ENCODE assay signal across 8 cellular contexts in the genomic region with DNA sequence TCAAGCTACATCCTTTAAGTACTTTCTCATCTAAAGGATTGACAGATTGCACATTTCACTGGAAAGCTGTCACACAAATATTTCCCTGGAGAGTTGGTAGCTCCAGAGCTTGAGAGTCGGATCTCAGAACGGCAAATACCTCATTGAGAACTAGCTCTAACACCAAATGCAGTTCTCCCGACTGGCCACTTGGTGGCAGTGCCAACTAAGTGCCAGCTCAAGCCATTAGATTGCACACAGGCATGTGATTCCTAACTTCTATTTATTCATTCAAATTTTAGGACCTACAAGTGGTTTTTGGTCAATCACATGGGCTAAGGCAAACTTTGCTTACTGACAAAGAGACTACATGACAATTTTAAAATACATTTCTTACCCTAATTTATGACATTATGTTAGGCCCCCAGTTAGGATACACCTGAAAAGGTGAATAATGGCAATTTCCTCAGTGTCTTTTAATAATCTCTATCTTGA.
DNase-seq lines count a peak whose midpoint lies in the region; ATAC-seq and TF ChIP-seq lines count a peak whose summit lies in the region.

No MANE protein-coding gene starts in this region.

- no peak overlapping the region for H3K27ac ChIP-seq in DND-41 (ENCODE audit: low read length)
- H3K27ac ChIP-seq in neutrophil: no peak overlapping the region

- ATAC-seq in DND-41 (ENCODE audit: insufficient read depth, low read depth) (peak; percentile 92), GM21360 (IDR thresholded peaks at IDR 0.05; ENCODE audit: unreplicated experiment) (peak; percentile 94), HG03520 (IDR thresholded peaks at IDR 0.05; ENCODE audit: unreplicated experiment) (peak; percentile 94), GM18517 (IDR thresholded peaks at IDR 0.05; ENCODE audit: unreplicated experiment) (no peak)

- H3K4me1 ChIP-seq in DND-41 (ENCODE audit: insufficient read depth, low read length) (no peaks in the 10 kb centered on the region), neutrophil (ENCODE audit: control insufficient read depth in 1 of 2, insufficient read depth in 1 of 2, low read depth in 1 of 2, low read length in 1 of 2) (no peaks in the 10 kb centered on the region)

- H3K4me3 ChIP-seq in DND-41 (ENCODE audit: low read depth in 1 of 2, low read length in 2 of 2): no peak overlapping the region
- H3K4me3 ChIP-seq in fibroblast of pulmonary artery (replicated peaks; ENCODE audit: low read depth, low read length): no peak overlapping the region
- no peak overlapping the region for H3K4me3 ChIP-seq in neutrophil (ENCODE audit: low read depth in 1 of 2, low read length in 1 of 2)

- H2AFZ ChIP-seq in DND-41 (ENCODE audit: low read depth, low read length): no peak overlapping the region

- no peak overlapping the region for H3K9ac ChIP-seq in DND-41 (ENCODE audit: low read depth, low read length)

- H3K36me3 ChIP-seq in DND-41 (ENCODE audit: insufficient read depth, low read length): no peaks in the 10 kb centered on the region
- H3K36me3 ChIP-seq in neutrophil: no peaks in the 10 kb centered on the region

- peak; percentile 55 for DNase-seq in DND-41
- DNase-seq in NCI-H526 (lab: John Stamatoyannopoulos, UW): peak; percentile 43 to 84
- DNase-seq in activated CD8-positive, alpha-beta memory T cell treated with anti-CD3 and anti-CD28 coated beads for 24 hours: peak; percentile 60
- peak; percentile 70 for DNase-seq in fibroblast of pulmonary artery (ENCODE audit: low read depth)

- H3K79me2 ChIP-seq in DND-41 (ENCODE audit: insufficient read depth, low read length): no peaks in the 10 kb centered on the region

- H3K9me3 ChIP-seq in DND-41 (ENCODE audit: insufficient read depth, low read length, severe bottlenecking): no peaks in the 10 kb centered on the region
- no peaks in the 10 kb centered on the region for H3K9me3 ChIP-seq in neutrophil

- H3K27me3 ChIP-seq in DND-41 (ENCODE audit: insufficient read depth, low read length, poor library complexity) (no peaks in the 10 kb centered on the region), neutrophil (peaks cover 5% of the 10 kb centered on the region)

- no peaks in the 10 kb centered on the region for H4K20me1 ChIP-seq in DND-41 (ENCODE audit: insufficient read depth, low read length)

- H3K4me2 ChIP-seq in DND-41 (ENCODE audit: insufficient read depth, low read length): no peak overlapping the region

- peak; percentile 98 for TF ChIP-seq CTCF in DND-41 (IDR thresholded peaks at IDR 0.05; ENCODE audit: borderline replicate concordance, extremely low read depth, low read length, poor library complexity, severe bottlenecking)
- peak; percentile 98 for TF ChIP-seq CTCF in fibroblast of pulmonary artery (IDR thresholded peaks at IDR 0.05; ENCODE audit: low read length, missing control alignments)
- peak; percentile 63 for TF ChIP-seq CTCF in neutrophil (IDR thresholded peaks at IDR 0.05)
